Comparison of ENCODE assay signal across 3 cellular contexts in genomic region chr5:33337621-33337960, GRCh38.
TF ChIP-seq lines count a peak whose summit lies in the region.

No MANE protein-coding gene starts in this region.

TF ChIP-seq in SK-N-SH, 30 proteins besides CTCF, POLR2A, EP300 and RAD21 (continues in another document):
- TF ChIP-seq ZBTB33 (IDR thresholded peaks at IDR 0.05; ENCODE audit: borderline replicate concordance, low read depth) (no peak), IRF3 (IDR thresholded peaks at IDR 0.05; ENCODE audit: low read depth, low read length) (no peak), RXRA (IDR thresholded peaks at IDR 0.05; ENCODE audit: borderline replicate concordance, low read depth) (no peak), REST (IDR thresholded peaks at IDR 0.05; ENCODE audit: low read depth, low read length) (no peak), GATA2 (CRISPR knock-in tag; IDR thresholded peaks at IDR 0.05) (no peak), RCOR1 (IDR thresholded peaks at IDR 0.05; ENCODE audit: low read length) (no peak), MXI1 (IDR thresholded peaks at IDR 0.05; ENCODE audit: low read depth, low read length) (no peak), POLR2AphosphoS5 (IDR thresholded peaks at IDR 0.05; ENCODE audit: low read depth, low read length) (no peak), PBX3 (IDR thresholded peaks at IDR 0.05) (no peak)

TF ChIP-seq in SK-N-SH treated with all-trans-retinoic acid at 6 μM for 48 hours, 23 proteins besides CTCF, POLR2A, EP300 and RAD21:
- TF ChIP-seq ARNTL (CRISPR knock-in tag; IDR thresholded peaks at IDR 0.05; ENCODE audit: borderline replicate concordance, low read depth) (no peak), GLIS3 (CRISPR knock-in tag; IDR thresholded peaks at IDR 0.05) (no peak), CSRNP3 (CRISPR knock-in tag; IDR thresholded peaks at IDR 0.05) (no peak), ZNF565 (CRISPR knock-in tag; conservative IDR thresholded peaks at IDR 0.05; ENCODE audit: low read depth) (no peak), SNAI2 (CRISPR knock-in tag; IDR thresholded peaks at IDR 0.05) (no peak), TOX (CRISPR knock-in tag; IDR thresholded peaks at IDR 0.05; ENCODE audit: borderline replicate concordance) (no peak), CSDC2 (CRISPR knock-in tag; IDR thresholded peaks at IDR 0.05) (no peak), ZFP30 (CRISPR knock-in tag; IDR thresholded peaks at IDR 0.05) (no peak), PATZ1 (CRISPR knock-in tag; IDR thresholded peaks at IDR 0.05; ENCODE audit: borderline replicate concordance) (no peak), OSR1 (CRISPR knock-in tag; IDR thresholded peaks at IDR 0.05) (no peak), TSHZ2 (CRISPR knock-in tag; IDR thresholded peaks at IDR 0.05) (no peak), ZNF8 (CRISPR knock-in tag; IDR thresholded peaks at IDR 0.05) (no peak), TCF4 (CRISPR knock-in tag; IDR thresholded peaks at IDR 0.05; ENCODE audit: borderline replicate concordance) (no peak), PPARA (CRISPR knock-in tag; IDR thresholded peaks at IDR 0.05; ENCODE audit: borderline replicate concordance) (no peak), BACH2 (CRISPR knock-in tag; IDR thresholded peaks at IDR 0.05; ENCODE audit: borderline replicate concordance) (no peak)

TF ChIP-seq in endothelial cell of umbilical vein, 7 proteins besides CTCF, POLR2A, EP300 and RAD21:
- no peak for TF ChIP-seq MAX (IDR thresholded peaks at IDR 0.05; ENCODE audit: insufficient read depth, insufficient read length)
- TF ChIP-seq POLR2AphosphoS5 (IDR thresholded peaks at IDR 0.05; ENCODE audit: insufficient read depth, low read depth, low read length) = no peak
- TF ChIP-seq GATA2 (IDR thresholded peaks at IDR 0.05; ENCODE audit: insufficient read depth, insufficient read length, low read depth, low read length) = no peak
- TF ChIP-seq FOS (IDR thresholded peaks at IDR 0.05; ENCODE audit: borderline replicate concordance, insufficient read depth, low read length) = no peak
- TF ChIP-seq EZH2 (IDR thresholded peaks at IDR 0.05; ENCODE audit: borderline replicate concordance, low read depth, low read length, severe bottlenecking) = no peak
- TF ChIP-seq MYC (IDR thresholded peaks at IDR 0.05; ENCODE audit: low read depth, low read length) = no peak
- TF ChIP-seq JUN (IDR thresholded peaks at IDR 0.05; ENCODE audit: borderline replicate concordance, insufficient read depth, insufficient read length, low read depth) = no peak
